1 cellular context compared by ENCODE assay signal in the genomic region with DNA sequence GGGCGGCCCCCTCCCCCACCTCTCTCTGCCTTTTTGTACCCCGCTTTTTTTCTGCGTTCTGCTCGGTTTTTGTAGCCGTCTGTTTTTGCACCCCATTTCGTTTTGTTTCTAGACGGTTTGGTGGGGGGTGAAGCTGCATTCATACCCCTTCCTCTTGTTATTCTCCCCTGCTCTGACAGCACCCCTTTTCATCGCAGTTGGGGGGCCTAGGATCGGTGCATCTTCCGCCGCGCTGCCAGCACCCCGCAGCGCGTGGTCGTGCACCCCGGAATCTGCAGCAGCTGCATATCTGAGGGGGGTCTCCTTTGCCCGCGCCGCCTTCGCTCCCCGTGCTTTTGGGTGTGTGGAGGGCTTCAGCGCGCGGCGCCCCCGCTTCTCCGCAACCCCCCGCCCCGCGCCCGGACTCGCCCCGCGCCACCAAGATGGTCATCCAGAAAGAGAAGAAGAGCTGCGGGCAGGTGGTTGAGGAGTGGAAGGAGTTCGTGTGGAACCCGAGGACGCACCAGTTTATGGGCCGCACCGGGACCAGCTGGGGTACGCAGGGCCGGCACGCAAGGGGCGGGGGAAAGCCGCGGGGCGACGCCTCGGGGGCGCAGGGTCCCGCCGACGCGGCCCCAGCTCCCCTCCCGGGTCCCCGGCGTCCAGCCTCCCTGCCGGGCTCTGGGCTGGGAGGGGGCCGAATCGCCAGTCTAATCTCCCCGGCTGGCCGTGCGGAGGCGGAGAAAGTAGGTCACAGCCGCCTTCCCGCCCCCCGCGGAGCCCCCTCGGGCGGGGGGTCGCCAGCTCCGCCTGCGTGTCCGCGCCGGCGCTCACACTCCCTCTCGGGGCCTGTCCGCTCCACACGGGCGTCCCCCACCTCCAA.
TF ChIP-seq lines count a peak whose summit lies in the region.

No MANE protein-coding gene starts in this region.

TF ChIP-seq in GM23338, 12 proteins besides CTCF, POLR2A, EP300 and RAD21:
- no peak for TF ChIP-seq JUNB (IDR thresholded peaks at IDR 0.05; ENCODE audit: unreplicated experiment)
- TF ChIP-seq EZH2 (IDR thresholded peaks at IDR 0.05; ENCODE audit: low read depth, unreplicated experiment): peak; percentile 42
